1 cellular context compared by ENCODE assay signal in genomic region chr12:108122072-108122471, GRCh38.
A peak's percentile ranks its signal among the peaks of the same experiment; 100 is the strongest.
TF ChIP-seq lines count a peak whose summit lies in the region.

No MANE protein-coding gene starts in this region.

TF ChIP-seq in K562, 482 proteins besides CTCF, POLR2A, EP300 and RAD21:
- no peak for TF ChIP-seq NFRKB (IDR thresholded peaks at IDR 0.05; ENCODE audit: low read depth)
- 0 out of 4 replicates have a peak, but pooled peaks of 1 of the 2 experiments have one; percentile 19 for TF ChIP-seq TEAD1 (CRISPR knock-in tag; IDR thresholded peaks at IDR 0.05)
- TF ChIP-seq BCOR (IDR thresholded peaks at IDR 0.05): peak; percentile 94
- peak; percentile 67; the same call in 1 of the 2 replicates for TF ChIP-seq SMARCA5 (IDR thresholded peaks at IDR 0.05)
- TF ChIP-seq HDGF (IDR thresholded peaks at IDR 0.05): 0 out of 2 replicates have a peak, but pooled peaks have one; percentile 53
- TF ChIP-seq MAZ (CRISPR knock-in tag; conservative IDR thresholded peaks at IDR 0.05 in 1 of 2, IDR thresholded peaks at IDR 0.05 in 1 of 2): 0 out of 4 replicates have a peak, but pooled peaks of 1 of the 2 experiments have one; percentile 9
- TF ChIP-seq RBM25 (IDR thresholded peaks at IDR 0.05; ENCODE audit: low read depth, low read length, severe bottlenecking): peak; percentile 98
- TF ChIP-seq ZNF764 (CRISPR knock-in tag; IDR thresholded peaks at IDR 0.05; ENCODE audit: low read depth): no peak
- peak in 1 of 2 experiments; percentile 47; a peak in 2 of 4 replicates for TF ChIP-seq RCOR1 (IDR thresholded peaks at IDR 0.05; ENCODE audit: borderline replicate concordance in 1 of 2, low read depth in 2 of 2, low read length in 2 of 2)
- TF ChIP-seq ELF2 (CRISPR knock-in tag; IDR thresholded peaks at IDR 0.05): 0 out of 2 replicates have a peak, but pooled peaks have one; percentile 16
- TF ChIP-seq, protein P1, sequence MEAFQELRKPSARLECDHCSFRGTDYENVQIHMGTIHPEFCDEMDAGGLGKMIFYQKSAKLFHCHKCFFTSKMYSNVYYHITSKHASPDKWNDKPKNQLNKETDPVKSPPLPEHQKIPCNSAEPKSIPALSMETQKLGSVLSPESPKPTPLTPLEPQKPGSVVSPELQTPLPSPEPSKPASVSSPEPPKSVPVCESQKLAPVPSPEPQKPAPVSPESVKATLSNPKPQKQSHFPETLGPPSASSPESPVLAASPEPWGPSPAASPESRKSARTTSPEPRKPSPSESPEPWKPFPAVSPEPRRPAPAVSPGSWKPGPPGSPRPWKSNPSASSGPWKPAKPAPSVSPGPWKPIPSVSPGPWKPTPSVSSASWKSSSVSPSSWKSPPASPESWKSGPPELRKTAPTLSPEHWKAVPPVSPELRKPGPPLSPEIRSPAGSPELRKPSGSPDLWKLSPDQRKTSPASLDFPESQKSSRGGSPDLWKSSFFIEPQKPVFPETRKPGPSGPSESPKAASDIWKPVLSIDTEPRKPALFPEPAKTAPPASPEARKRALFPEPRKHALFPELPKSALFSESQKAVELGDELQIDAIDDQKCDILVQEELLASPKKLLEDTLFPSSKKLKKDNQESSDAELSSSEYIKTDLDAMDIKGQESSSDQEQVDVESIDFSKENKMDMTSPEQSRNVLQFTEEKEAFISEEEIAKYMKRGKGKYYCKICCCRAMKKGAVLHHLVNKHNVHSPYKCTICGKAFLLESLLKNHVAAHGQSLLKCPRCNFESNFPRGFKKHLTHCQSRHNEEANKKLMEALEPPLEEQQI (IDR thresholded peaks at IDR 0.05): 0 out of 2 replicates have a peak, but pooled peaks have one; percentile 32
- TF ChIP-seq BACH1 (tag; IDR thresholded peaks at IDR 0.05): 0 out of 2 replicates have a peak, but pooled peaks have one; percentile 51
- TF ChIP-seq, protein P2, sequence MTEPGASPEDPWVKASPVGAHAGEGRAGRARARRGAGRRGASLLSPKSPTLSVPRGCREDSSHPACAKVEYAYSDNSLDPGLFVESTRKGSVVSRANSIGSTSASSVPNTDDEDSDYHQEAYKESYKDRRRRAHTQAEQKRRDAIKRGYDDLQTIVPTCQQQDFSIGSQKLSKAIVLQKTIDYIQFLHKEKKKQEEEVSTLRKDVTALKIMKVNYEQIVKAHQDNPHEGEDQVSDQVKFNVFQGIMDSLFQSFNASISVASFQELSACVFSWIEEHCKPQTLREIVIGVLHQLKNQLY (CRISPR knock-in tag; conservative IDR thresholded peaks at IDR 0.05): no peak
- TF ChIP-seq JUND (IDR thresholded peaks at IDR 0.05; ENCODE audit: borderline replicate concordance, low read depth, low read length): no peak
- TF ChIP-seq JUND (tag; IDR thresholded peaks at IDR 0.05; ENCODE audit: borderline replicate concordance, low read depth, low read length): 0 out of 3 replicates have a peak, but pooled peaks have one; percentile 34
- peak; percentile 91 for TF ChIP-seq ESRRA (IDR thresholded peaks at IDR 0.05; ENCODE audit: borderline replicate concordance, low read depth)
- TF ChIP-seq, protein P3, sequence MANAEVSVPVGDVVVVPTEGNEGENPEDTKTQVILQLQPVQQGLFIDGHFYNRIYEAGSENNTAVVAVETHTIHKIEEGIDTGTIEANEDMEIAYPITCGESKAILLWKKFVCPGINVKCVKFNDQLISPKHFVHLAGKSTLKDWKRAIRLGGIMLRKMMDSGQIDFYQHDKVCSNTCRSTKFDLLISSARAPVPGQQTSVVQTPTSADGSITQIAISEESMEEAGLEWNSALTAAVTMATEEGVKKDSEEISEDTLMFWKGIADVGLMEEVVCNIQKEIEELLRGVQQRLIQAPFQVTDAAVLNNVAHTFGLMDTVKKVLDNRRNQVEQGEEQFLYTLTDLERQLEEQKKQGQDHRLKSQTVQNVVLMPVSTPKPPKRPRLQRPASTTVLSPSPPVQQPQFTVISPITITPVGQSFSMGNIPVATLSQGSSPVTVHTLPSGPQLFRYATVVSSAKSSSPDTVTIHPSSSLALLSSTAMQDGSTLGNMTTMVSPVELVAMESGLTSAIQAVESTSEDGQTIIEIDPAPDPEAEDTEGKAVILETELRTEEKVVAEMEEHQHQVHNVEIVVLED (CRISPR knock-in tag; IDR thresholded peaks at IDR 0.05): 0 out of 2 replicates have a peak, but pooled peaks have one; percentile 24
- TF ChIP-seq KDM1A (IDR thresholded peaks at IDR 0.05): peak; percentile 63 to 75
- peak; percentile 90 for TF ChIP-seq ADNP (tag; IDR thresholded peaks at IDR 0.05)
- no peak for TF ChIP-seq NCOA4 (IDR thresholded peaks at IDR 0.05; ENCODE audit: partially characterized antibody)
- peak; percentile 68; the same call in 1 of the 2 replicates for TF ChIP-seq HDAC2 (IDR thresholded peaks at IDR 0.05)
TF ChIP-seq in K562: peak in this region for 16.
